Comparison of ENCODE assay signal across 1 cellular context in the genomic region with DNA sequence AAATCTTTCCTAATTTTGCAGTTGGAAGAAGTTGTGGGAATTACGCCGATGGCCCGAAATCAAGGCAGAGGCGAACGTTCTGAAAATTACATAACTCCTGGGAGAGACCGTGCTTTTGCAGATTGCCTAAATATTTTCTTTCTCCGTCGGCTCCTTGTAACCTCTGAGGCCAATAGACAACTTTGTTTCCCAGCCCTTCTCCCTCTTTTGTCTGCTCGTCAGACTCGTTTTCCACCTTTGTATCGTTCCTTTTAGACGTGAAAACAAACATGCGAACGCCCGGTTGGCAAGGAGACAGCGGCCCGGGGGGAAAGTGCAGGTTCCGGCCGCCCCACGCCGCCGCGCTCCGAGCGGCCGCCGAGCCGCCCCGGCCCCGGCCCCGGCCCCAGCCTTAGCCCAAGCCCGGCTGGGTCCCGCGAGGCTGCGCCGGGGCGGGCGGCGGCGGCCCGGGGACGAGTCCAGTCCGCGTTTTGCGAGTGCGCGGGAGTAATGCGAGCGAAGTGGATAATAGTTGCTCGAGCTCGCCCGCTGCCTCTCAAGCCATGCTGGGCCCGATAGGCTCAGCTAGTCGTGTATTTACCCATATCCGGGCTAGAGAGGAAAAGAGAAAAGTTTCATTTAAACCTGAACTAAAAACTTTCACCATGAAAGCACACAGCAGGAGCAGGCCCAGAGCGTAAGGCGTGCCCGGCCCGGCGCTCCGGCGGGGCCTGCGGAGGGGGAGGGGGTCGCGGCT.
A peak's percentile ranks its signal among the peaks of the same experiment; 100 is the strongest.
TF ChIP-seq lines count a peak whose summit lies in the region.

Gene ARID1B (plus strand): TSS at position 538 of the 736 bp plus-strand sequence. CDS start 303 bp downstream, outside the sequence.

TF ChIP-seq in K562, 482 proteins besides CTCF, POLR2A, EP300 and RAD21 (continued from another document and continues in another):
- TF ChIP-seq, protein P1, sequence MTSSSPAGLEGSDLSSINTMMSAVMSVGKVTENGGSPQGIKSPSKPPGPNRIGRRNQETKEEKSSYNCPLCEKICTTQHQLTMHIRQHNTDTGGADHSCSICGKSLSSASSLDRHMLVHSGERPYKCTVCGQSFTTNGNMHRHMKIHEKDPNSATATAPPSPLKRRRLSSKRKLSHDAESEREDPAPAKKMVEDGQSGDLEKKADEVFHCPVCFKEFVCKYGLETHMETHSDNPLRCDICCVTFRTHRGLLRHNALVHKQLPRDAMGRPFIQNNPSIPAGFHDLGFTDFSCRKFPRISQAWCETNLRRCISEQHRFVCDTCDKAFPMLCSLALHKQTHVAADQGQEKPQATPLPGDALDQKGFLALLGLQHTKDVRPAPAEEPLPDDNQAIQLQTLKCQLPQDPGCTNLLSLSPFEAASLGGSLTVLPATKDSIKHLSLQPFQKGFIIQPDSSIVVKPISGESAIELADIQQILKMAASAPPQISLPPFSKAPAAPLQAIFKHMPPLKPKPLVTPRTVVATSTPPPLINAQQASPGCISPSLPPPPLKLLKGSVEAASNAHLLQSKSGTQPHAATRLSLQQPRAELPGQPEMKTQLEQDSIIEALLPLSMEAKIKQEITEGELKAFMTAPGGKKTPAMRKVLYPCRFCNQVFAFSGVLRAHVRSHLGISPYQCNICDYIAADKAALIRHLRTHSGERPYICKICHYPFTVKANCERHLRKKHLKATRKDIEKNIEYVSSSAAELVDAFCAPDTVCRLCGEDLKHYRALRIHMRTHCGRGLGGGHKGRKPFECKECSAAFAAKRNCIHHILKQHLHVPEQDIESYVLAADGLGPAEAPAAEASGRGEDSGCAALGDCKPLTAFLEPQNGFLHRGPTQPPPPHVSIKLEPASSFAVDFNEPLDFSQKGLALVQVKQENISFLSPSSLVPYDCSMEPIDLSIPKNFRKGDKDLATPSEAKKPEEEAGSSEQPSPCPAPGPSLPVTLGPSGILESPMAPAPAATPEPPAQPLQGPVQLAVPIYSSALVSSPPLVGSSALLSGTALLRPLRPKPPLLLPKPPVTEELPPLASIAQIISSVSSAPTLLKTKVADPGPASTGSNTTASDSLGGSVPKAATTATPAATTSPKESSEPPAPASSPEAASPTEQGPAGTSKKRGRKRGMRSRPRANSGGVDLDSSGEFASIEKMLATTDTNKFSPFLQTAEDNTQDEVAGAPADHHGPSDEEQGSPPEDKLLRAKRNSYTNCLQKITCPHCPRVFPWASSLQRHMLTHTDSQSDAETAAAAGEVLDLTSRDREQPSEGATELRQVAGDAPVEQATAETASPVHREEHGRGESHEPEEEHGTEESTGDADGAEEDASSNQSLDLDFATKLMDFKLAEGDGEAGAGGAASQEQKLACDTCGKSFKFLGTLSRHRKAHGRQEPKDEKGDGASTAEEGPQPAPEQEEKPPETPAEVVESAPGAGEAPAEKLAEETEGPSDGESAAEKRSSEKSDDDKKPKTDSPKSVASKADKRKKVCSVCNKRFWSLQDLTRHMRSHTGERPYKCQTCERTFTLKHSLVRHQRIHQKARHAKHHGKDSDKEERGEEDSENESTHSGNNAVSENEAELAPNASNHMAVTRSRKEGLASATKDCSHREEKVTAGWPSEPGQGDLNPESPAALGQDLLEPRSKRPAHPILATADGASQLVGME (CRISPR knock-in tag; IDR thresholded peaks at IDR 0.05), result peak; percentile 81; the same call in 1 of the 2 replicates
- TF ChIP-seq POLR2H (tag; IDR thresholded peaks at IDR 0.05; ENCODE audit: low read depth), result peak; percentile 77; the same call in 1 of the 2 replicates
- TF ChIP-seq, protein P2, sequence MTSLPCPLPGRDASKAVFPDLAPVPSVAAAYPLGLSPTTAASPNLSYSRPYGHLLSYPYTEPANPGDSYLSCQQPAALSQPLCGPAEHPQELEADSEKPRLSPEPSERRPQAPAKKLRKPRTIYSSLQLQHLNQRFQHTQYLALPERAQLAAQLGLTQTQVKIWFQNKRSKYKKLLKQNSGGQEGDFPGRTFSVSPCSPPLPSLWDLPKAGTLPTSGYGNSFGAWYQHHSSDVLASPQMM (CRISPR knock-in tag; IDR thresholded peaks at IDR 0.05), result no peak
- TF ChIP-seq, protein P3, sequence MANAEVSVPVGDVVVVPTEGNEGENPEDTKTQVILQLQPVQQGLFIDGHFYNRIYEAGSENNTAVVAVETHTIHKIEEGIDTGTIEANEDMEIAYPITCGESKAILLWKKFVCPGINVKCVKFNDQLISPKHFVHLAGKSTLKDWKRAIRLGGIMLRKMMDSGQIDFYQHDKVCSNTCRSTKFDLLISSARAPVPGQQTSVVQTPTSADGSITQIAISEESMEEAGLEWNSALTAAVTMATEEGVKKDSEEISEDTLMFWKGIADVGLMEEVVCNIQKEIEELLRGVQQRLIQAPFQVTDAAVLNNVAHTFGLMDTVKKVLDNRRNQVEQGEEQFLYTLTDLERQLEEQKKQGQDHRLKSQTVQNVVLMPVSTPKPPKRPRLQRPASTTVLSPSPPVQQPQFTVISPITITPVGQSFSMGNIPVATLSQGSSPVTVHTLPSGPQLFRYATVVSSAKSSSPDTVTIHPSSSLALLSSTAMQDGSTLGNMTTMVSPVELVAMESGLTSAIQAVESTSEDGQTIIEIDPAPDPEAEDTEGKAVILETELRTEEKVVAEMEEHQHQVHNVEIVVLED (CRISPR knock-in tag; IDR thresholded peaks at IDR 0.05), result 0 out of 2 replicates have a peak, but pooled peaks have one; percentile 42
- TF ChIP-seq, protein P4, sequence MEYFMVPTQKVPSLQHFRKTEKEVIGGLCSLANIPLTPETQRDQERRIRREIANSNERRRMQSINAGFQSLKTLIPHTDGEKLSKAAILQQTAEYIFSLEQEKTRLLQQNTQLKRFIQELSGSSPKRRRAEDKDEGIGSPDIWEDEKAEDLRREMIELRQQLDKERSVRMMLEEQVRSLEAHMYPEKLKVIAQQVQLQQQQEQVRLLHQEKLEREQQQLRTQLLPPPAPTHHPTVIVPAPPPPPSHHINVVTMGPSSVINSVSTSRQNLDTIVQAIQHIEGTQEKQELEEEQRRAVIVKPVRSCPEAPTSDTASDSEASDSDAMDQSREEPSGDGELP (CRISPR knock-in tag; IDR thresholded peaks at IDR 0.05; ENCODE audit: borderline replicate concordance), result peak; percentile 57
- TF ChIP-seq BCL6 (CRISPR knock-in tag; IDR thresholded peaks at IDR 0.05), result peak; percentile 52; the same call in 1 of the 2 replicates
- no peak; the same call in 1 of the 2 replicates for TF ChIP-seq SMARCA5 (IDR thresholded peaks at IDR 0.05)
- peak; percentile 60; the same call in 1 of the 2 replicates for TF ChIP-seq FOXO4 (CRISPR knock-in tag; IDR thresholded peaks at IDR 0.05)
- no peak for TF ChIP-seq ZNF444 (CRISPR knock-in tag; IDR thresholded peaks at IDR 0.05)
- no peak for TF ChIP-seq HSF4 (CRISPR knock-in tag; IDR thresholded peaks at IDR 0.05; ENCODE audit: borderline replicate concordance)
- TF ChIP-seq, protein P5, sequence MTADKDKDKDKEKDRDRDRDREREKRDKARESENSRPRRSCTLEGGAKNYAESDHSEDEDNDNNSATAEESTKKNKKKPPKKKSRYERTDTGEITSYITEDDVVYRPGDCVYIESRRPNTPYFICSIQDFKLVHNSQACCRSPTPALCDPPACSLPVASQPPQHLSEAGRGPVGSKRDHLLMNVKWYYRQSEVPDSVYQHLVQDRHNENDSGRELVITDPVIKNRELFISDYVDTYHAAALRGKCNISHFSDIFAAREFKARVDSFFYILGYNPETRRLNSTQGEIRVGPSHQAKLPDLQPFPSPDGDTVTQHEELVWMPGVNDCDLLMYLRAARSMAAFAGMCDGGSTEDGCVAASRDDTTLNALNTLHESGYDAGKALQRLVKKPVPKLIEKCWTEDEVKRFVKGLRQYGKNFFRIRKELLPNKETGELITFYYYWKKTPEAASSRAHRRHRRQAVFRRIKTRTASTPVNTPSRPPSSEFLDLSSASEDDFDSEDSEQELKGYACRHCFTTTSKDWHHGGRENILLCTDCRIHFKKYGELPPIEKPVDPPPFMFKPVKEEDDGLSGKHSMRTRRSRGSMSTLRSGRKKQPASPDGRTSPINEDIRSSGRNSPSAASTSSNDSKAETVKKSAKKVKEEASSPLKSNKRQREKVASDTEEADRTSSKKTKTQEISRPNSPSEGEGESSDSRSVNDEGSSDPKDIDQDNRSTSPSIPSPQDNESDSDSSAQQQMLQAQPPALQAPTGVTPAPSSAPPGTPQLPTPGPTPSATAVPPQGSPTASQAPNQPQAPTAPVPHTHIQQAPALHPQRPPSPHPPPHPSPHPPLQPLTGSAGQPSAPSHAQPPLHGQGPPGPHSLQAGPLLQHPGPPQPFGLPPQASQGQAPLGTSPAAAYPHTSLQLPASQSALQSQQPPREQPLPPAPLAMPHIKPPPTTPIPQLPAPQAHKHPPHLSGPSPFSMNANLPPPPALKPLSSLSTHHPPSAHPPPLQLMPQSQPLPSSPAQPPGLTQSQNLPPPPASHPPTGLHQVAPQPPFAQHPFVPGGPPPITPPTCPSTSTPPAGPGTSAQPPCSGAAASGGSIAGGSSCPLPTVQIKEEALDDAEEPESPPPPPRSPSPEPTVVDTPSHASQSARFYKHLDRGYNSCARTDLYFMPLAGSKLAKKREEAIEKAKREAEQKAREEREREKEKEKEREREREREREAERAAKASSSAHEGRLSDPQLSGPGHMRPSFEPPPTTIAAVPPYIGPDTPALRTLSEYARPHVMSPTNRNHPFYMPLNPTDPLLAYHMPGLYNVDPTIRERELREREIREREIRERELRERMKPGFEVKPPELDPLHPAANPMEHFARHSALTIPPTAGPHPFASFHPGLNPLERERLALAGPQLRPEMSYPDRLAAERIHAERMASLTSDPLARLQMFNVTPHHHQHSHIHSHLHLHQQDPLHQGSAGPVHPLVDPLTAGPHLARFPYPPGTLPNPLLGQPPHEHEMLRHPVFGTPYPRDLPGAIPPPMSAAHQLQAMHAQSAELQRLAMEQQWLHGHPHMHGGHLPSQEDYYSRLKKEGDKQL (CRISPR knock-in tag; IDR thresholded peaks at IDR 0.05; ENCODE audit: borderline replicate concordance), result no peak
- no peak for TF ChIP-seq ZNF707 (CRISPR knock-in tag; conservative IDR thresholded peaks at IDR 0.05)
- TF ChIP-seq AFF1 (IDR thresholded peaks at IDR 0.05; ENCODE audit: low read depth in 1 of 2, partially characterized antibody in 2 of 2), result peak in 1 of 2 experiments; percentile 38
- TF ChIP-seq SMARCB1 (IDR thresholded peaks at IDR 0.05; ENCODE audit: insufficient read length, low read depth), result no peak
- TF ChIP-seq, protein P6, sequence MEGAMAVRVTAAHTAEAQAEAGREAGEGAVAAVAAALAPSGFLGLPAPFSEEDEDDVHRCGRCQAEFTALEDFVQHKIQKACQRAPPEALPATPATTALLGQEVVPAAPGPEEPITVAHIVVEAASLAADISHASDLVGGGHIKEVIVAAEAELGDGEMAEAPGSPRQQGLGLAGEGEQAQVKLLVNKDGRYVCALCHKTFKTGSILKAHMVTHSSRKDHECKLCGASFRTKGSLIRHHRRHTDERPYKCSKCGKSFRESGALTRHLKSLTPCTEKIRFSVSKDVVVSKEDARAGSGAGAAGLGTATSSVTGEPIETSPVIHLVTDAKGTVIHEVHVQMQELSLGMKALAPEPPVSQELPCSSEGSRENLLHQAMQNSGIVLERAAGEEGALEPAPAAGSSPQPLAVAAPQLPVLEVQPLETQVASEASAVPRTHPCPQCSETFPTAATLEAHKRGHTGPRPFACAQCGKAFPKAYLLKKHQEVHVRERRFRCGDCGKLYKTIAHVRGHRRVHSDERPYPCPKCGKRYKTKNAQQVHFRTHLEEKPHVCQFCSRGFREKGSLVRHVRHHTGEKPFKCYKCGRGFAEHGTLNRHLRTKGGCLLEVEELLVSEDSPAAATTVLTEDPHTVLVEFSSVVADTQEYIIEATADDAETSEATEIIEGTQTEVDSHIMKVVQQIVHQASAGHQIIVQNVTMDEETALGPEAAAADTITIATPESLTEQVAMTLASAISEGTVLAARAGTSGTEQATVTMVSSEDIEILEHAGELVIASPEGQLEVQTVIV (CRISPR knock-in tag; IDR thresholded peaks at IDR 0.05; ENCODE audit: borderline replicate concordance), result no peak
- no peak for TF ChIP-seq NCOA1 (IDR thresholded peaks at IDR 0.05; ENCODE audit: low read depth)
- no peak for TF ChIP-seq CBX2 (IDR thresholded peaks at IDR 0.05; ENCODE audit: insufficient read depth, low read length, poor library complexity, severe bottlenecking)
- TF ChIP-seq SETDB1 (IDR thresholded peaks at IDR 0.05; ENCODE audit: low read length), result no peak
- TF ChIP-seq COPS2 (conservative IDR thresholded peaks at IDR 0.05), result no peak
- TF ChIP-seq PHTF2 (CRISPR knock-in tag; IDR thresholded peaks at IDR 0.05), result no peak
- TF ChIP-seq SMAD3 (CRISPR knock-in tag; conservative IDR thresholded peaks at IDR 0.05), result 0 out of 2 replicates have a peak, but pooled peaks have one; percentile 52
- no peak for TF ChIP-seq ZNF511 (CRISPR knock-in tag; IDR thresholded peaks at IDR 0.05)
- TF ChIP-seq SP1 (CRISPR knock-in tag; IDR thresholded peaks at IDR 0.05), result peak; percentile 44; the same call in 1 of the 2 replicates
- TF ChIP-seq ZNF347 (CRISPR knock-in tag; IDR thresholded peaks at IDR 0.05; ENCODE audit: low read depth), result no peak
